13 cellular contexts compared by ENCODE assay signal in genomic region chr11:96074551-96075309, GRCh38.
A peak's percentile ranks its signal among the peaks of the same experiment; 100 is the strongest.
DNase-seq lines count a peak whose midpoint lies in the region; ATAC-seq and TF ChIP-seq lines count a peak whose summit lies in the region.
"Had no signal": no experiment of that assay in that cellular context is flagged by ENCODE, and none has a peak within 500 bp of the region (broad histone marks: within the 10 kb centered on the region; RNA-seq: fewer than 3 reads in every experiment).

No MANE protein-coding gene starts in this region.

- intact Hi-C loops in mammary epithelial cell (cut with micrococcal nuclease) = no loop called here

- CTCF ChIA-PET in CD8-positive, alpha-beta memory T cell (lab: Charles Lee) = interaction anchor here (1.0 to 2.1 kb wide), 4 partner anchors 8 to 268 kb away, joined by 3 to 9 read pairs (median 4); partner anchors contain the start of gene MAML2
- CTCF ChIA-PET in mammary epithelial cell (lab: Charles Lee; ENCODE audit: low non-redundant PET) = no interaction called here

- H3K36me3 ChIP-seq in CD8-positive, alpha-beta memory T cell (ENCODE audit: insufficient read depth, low read length) = no peaks in the 10 kb centered on the region
- no peaks in the 10 kb centered on the region for H3K36me3 ChIP-seq in mammary epithelial cell (ENCODE audit: insufficient read depth, low read length)
- H3K36me3 ChIP-seq: brain microvascular endothelial cell, gastroesophageal sphincter had no signal

- 92% methylated on average over 11 of the region's 11 CpGs for WGBS in mammary epithelial cell (ENCODE audit: low coverage, missing lambda C conversion rate)

- H3K4me1 Mint-ChIP-seq in CD8-positive, alpha-beta memory T cell = peaks cover 32 to 52% (median 49%) of the 10 kb centered on the region in 3 donors

- H3K79me2 ChIP-seq in mammary epithelial cell (ENCODE audit: insufficient read depth, low read length) = no peaks in the 10 kb centered on the region

- ATAC-seq in GM18909 (IDR thresholded peaks at IDR 0.05; ENCODE audit: poor library complexity, unreplicated experiment) = peak; percentile 44
- peak; percentile 41 for ATAC-seq in HG03521 (IDR thresholded peaks at IDR 0.05; ENCODE audit: unreplicated experiment)
- ATAC-seq: gastroesophageal sphincter had no signal

- peaks cover 11% of the 10 kb centered on the region for H3K4me1 ChIP-seq in CD8-positive, alpha-beta memory T cell (ENCODE audit: insufficient read depth, low read length)
- H3K4me1 ChIP-seq in mammary epithelial cell (ENCODE audit: insufficient read depth, low read length) = no peaks in the 10 kb centered on the region

- peak overlapping the region; percentile 54 to 93 (median 83) for H3K27ac Mint-ChIP-seq in CD8-positive, alpha-beta memory T cell

- TF ChIP-seq CTCF in mammary epithelial cell (conservative IDR thresholded peaks at IDR 0.05 in 1 of 2, IDR thresholded peaks at IDR 0.05 in 1 of 2; ENCODE audit: extremely low read depth in 1 of 2, insufficient read depth in 1 of 2, low read depth in 1 of 2, low read length in 2 of 2) = no peak

- no peak overlapping the region for H3K27ac ChIP-seq in CD8-positive, alpha-beta memory T cell (ENCODE audit: low read depth, low read length)
- no peak overlapping the region for H3K27ac ChIP-seq in mammary epithelial cell (ENCODE audit: insufficient read depth, low read depth, low read length)
- H3K27ac ChIP-seq: brain microvascular endothelial cell, gastroesophageal sphincter had no signal

- H3K9me3 Mint-ChIP-seq in CD8-positive, alpha-beta memory T cell = no peaks in the 10 kb centered on the region

- H3K36me3 Mint-ChIP-seq in CD8-positive, alpha-beta memory T cell = peaks cover 9 to 29% (median 16%) of the 10 kb centered on the region in 3 donors

- H3K9ac ChIP-seq in mammary epithelial cell (ENCODE audit: insufficient read depth, low read length) = no peak overlapping the region

- H3K4me2 ChIP-seq in mammary epithelial cell (ENCODE audit: insufficient read depth, low read depth, low read length) = no peak overlapping the region

- in situ Hi-C loops in mammary epithelial cell (cut with MboI; ENCODE audit: low sequenced_read_pairs in 2 of 2) = no loop called here

- H3K4me3 ChIP-seq in CD8-positive, alpha-beta memory T cell (ENCODE audit: low read length) = no peak overlapping the region
- H3K4me3 ChIP-seq in mammary epithelial cell (replicated peaks in 1 of 3; ENCODE audit: insufficient read depth in 1 of 3, low read depth in 2 of 3, low read length in 3 of 3) = no peak overlapping the region
- H3K4me3 ChIP-seq: gastroesophageal sphincter had no signal

- peak overlapping the region; percentile 11 to 76 (median 61) for H3K4me3 Mint-ChIP-seq in CD8-positive, alpha-beta memory T cell

- H4K20me1 ChIP-seq in mammary epithelial cell (ENCODE audit: insufficient read depth, low read length) = no peaks in the 10 kb centered on the region

- no peaks in the 10 kb centered on the region for H3K9me3 ChIP-seq in CD8-positive, alpha-beta memory T cell (ENCODE audit: low read length)
- H3K9me3 ChIP-seq in mammary epithelial cell (replicated peaks; ENCODE audit: insufficient read depth, low read length) = no peaks in the 10 kb centered on the region
- H3K9me3 ChIP-seq: gastroesophageal sphincter had no signal

- no peaks in the 10 kb centered on the region for H3K27me3 ChIP-seq in CD8-positive, alpha-beta memory T cell (ENCODE audit: insufficient read depth, low read length, poor library complexity, severe bottlenecking)
- H3K27me3 ChIP-seq in mammary epithelial cell (ENCODE audit: insufficient read depth, low read length) = no peaks in the 10 kb centered on the region
- H3K27me3 ChIP-seq: brain microvascular endothelial cell, gastroesophageal sphincter had no signal

- dilution Hi-C loops in mammary epithelial cell (cut with HindIII; ENCODE audit: low sequenced_read_pairs) = no loop called here

- POLR2A ChIA-PET in CD8-positive, alpha-beta memory T cell (lab: Charles Lee) = no interaction called here

- no peaks in the 10 kb centered on the region for H3K27me3 Mint-ChIP-seq in CD8-positive, alpha-beta memory T cell

- no peak for DNase-seq in CD8-positive, alpha-beta memory T cell
- DNase-seq in left kidney (ENCODE audit: low read depth, low spot score) (peak; percentile 56), NCI-H187 treated with DMSO at 0.1 percent for 48 hours (lab: John Stamatoyannopoulos, UW) (no peak), NCI-H748 treated with DMSO at 0.1 percent for 48 hours (lab: John Stamatoyannopoulos, UW) (no peak), NCI-H2081 (lab: John Stamatoyannopoulos, UW) (no peak), mammary epithelial cell (no peak)
- DNase-seq: brain microvascular endothelial cell, DND-41, NCI-H446, T-helper 9 cell had no signal

- no peak overlapping the region for H2AFZ ChIP-seq in mammary epithelial cell (ENCODE audit: low read depth, low read length)

- no TSS peak for BruUV-seq in mammary epithelial cell (replicated peaks; lab: Mats Ljungman, UMichigan)
